Comparison of ENCODE assay signal across 25 cellular contexts in genomic region chr3:175896655-175897054, GRCh38.
"Had no signal": no experiment of that assay in that cellular context is flagged by ENCODE, and none has a peak within 500 bp of the region (broad histone marks: within the 10 kb centered on the region; RNA-seq: fewer than 3 reads in every experiment).

No MANE protein-coding gene starts in this region.

- H3K9me3 ChIP-seq: esophagus muscularis mucosa, lower lobe of right lung, ovary, psoas muscle, stomach, thyroid gland, vagina had no signal

- H3K4me3 ChIP-seq: esophagus muscularis mucosa, heart right ventricle, lower lobe of right lung, ovary, psoas muscle, sigmoid colon, stomach, thyroid gland, vagina had no signal

- H3K4me1 ChIP-seq: esophagus muscularis mucosa, heart right ventricle, lower lobe of right lung, psoas muscle, sigmoid colon, stomach, thyroid gland, vagina had no signal

- H3K27me3 ChIP-seq: esophagus muscularis mucosa, heart right ventricle, ovary, sigmoid colon, stomach, thyroid gland, vagina had no signal

- H3K36me3 ChIP-seq: esophagus muscularis mucosa, heart right ventricle, lower lobe of right lung, ovary, sigmoid colon, stomach, thyroid gland, vagina had no signal

- DNase-seq: dermis blood vessel endothelial cell; effector memory CD4-positive, alpha-beta T cell; foreskin melanocyte; glutamatergic neuron; heart right ventricle; hypothalamus; left ventricle myocardium superior; lower lobe of right lung; naive thymus-derived CD8-positive, alpha-beta T cell; nephron progenitor cell; nucleus accumbens; ovary; posterior cingulate gyrus; psoas muscle; sigmoid colon; stimulated activated CD4-positive, alpha-beta T cell treated with anti-CD3 and anti-CD28 coated beads, Interleukin-2, amount 100 ng/mL, for 24 hours; stimulated activated CD4-positive, alpha-beta T cell treated with anti-CD3 and anti-CD28 coated beads, Interleukin-4, amount 100 ng/mL, for 24 hours; stimulated activated naive CD4-positive, alpha-beta T cell treated with Interleukin-2 at 50 U/mL for 16 hours; stomach; thyroid gland; trophoblast cell had no signal

- H3K27ac ChIP-seq: esophagus muscularis mucosa, heart right ventricle, lower lobe of right lung, ovary, psoas muscle, sigmoid colon, stomach, thyroid gland, vagina had no signal

- ATAC-seq: heart right ventricle; left ventricle myocardium superior; lower lobe of right lung; naive thymus-derived CD8-positive, alpha-beta T cell; psoas muscle; right cardiac atrium; stimulated activated effector memory CD8-positive, alpha-beta T cell treated with anti-CD3 and anti-CD28 coated beads, Interleukin-12 subunit alpha, Interleukin-12 subunit beta, amount 100 ng/mL, for 72 hours had no signal
